16 cellular contexts compared by ENCODE assay signal in genomic region chr1:28718166-28718565, GRCh38. TPM values are rescaled to one million over a fixed set of nuclear protein-coding genes. Genes with fewer than 3 reads are reported as not detected.
DNase-seq lines count a peak whose midpoint lies in the region; ATAC-seq, FAIRE-seq and TF ChIP-seq lines count a peak whose summit lies in the region.
"Had no signal": no experiment of that assay in that cellular context is flagged by ENCODE, and none has a peak within 500 bp of the region (broad histone marks: within the 10 kb centered on the region; RNA-seq: fewer than 3 reads in every experiment).

No MANE protein-coding gene starts in this region.

- H3K9me1 ChIP-seq in IMR-90 (ENCODE audit: insufficient read depth, low read length), result peaks cover 15% of the 10 kb centered on the region
- no peaks in the 10 kb centered on the region for H3K9me1 ChIP-seq in K562 (ENCODE audit: control insufficient read depth, insufficient read depth, low read length)

- no peak overlapping the region for H2BK120ac ChIP-seq in IMR-90 (ENCODE audit: low read depth, low read length)

- H3K36me3 ChIP-seq in IMR-90 (ENCODE audit: control insufficient read depth, insufficient read depth, low read length) (peaks cover 14% of the 10 kb centered on the region), K562 (ENCODE audit: control insufficient read depth, insufficient read depth, low read length) (peaks cover 18% of the 10 kb centered on the region; the same call in 1 of the 3 replicates), PC-9 (ENCODE audit: low read depth) (no peaks in the 10 kb centered on the region)

- no peaks in the 10 kb centered on the region for H3F3A ChIP-seq in PC-9 (ENCODE audit: insufficient read depth, low read depth)

- H3K4me2 ChIP-seq in IMR-90 (ENCODE audit: low read depth, low read length) (no peak overlapping the region), K562 (ENCODE audit: insufficient read depth, low read length) (no peak overlapping the region), PC-9 (no peak overlapping the region)

- no peak overlapping the region for H3K18ac ChIP-seq in IMR-90 (ENCODE audit: low read depth, low read length)

- H3K4ac ChIP-seq in IMR-90 (ENCODE audit: low read depth, low read length), result no peak overlapping the region

- no peak overlapping the region for H2BK5ac ChIP-seq in IMR-90 (ENCODE audit: low read depth, low read length, poor library complexity, severe bottlenecking)

- no CpG with 5 or more reads among the region's 1 CpG for WGBS in IMR-90 (ENCODE audit: extremely low coverage in 2 of 2, insufficient read length in 1 of 2), 2 experiments
- WGBS in K562 (ENCODE audit: insufficient coverage, low coverage, missing lambda C conversion rate), result 88% methylated on average over 1 of the region's 1 CpG

- no peak overlapping the region for H4K5ac ChIP-seq in IMR-90 (ENCODE audit: low read depth, low read length)

- H3K9me2 ChIP-seq in PC-9 (ENCODE audit: insufficient read depth), result no peaks in the 10 kb centered on the region

- BruUV-seq in IMR-90 (replicated peaks; lab: Mats Ljungman, UMichigan) (no TSS peak), K562 (replicated peaks; lab: Mats Ljungman, UMichigan) (no TSS peak), PC-9 (replicated peaks; lab: Mats Ljungman, UMichigan) (no TSS peak)

- H3K4me3 ChIP-seq in AG10803 (ENCODE audit: low read length) (no peak overlapping the region), IMR-90 (ENCODE audit: insufficient read depth, low read depth, low read length) (no peak overlapping the region), K562 (no peak overlapping the region), PC-9 (no peak overlapping the region)
- H3K4me3 ChIP-seq: GM23248 had no signal

- no peak overlapping the region; a peak in 1 of 4 replicates for H4K8ac ChIP-seq in IMR-90 (ENCODE audit: low read depth in 2 of 2, low read length in 2 of 2)

- H3K4me1 ChIP-seq in IMR-90 (ENCODE audit: control insufficient read depth, insufficient read depth, low read length), result peaks cover 4% of the 10 kb centered on the region
- peaks cover 0 to 17% of the 10 kb centered on the region in 2 experiments; a peak in 3 of 5 replicates for H3K4me1 ChIP-seq in K562 (replicated peaks in 1 of 2; ENCODE audit: control insufficient read depth in 2 of 2, insufficient read depth in 2 of 2, low read length in 2 of 2)
- H3K4me1 ChIP-seq in PC-9 (replicated peaks; ENCODE audit: insufficient read depth), result 0 out of 2 replicates have a peak, but pooled peaks cover 4% of the 10 kb centered on the region

- TF ChIP-seq CTCF in AG10803 (conservative IDR thresholded peaks at IDR 0.05; ENCODE audit: low read length) (no peak), IMR-90 (conservative IDR thresholded peaks at IDR 0.05; ENCODE audit: low read depth, low read length) (no peak), K562 (IDR thresholded peaks at IDR 0.05 in 2 of 3, conservative IDR thresholded peaks at IDR 0.05 in 1 of 3; ENCODE audit: insufficient read depth in 2 of 3, low read depth in 1 of 3, low read length in 3 of 3) (no peak), PC-9 (conservative IDR thresholded peaks at IDR 0.05) (no peak)

- CTCF ChIA-PET in IMR-90 (lab: Yijun Ruan, JAX) (no interaction called here), K562 (lab: Yijun Ruan, JAX; ENCODE audit: low intra/inter-chr PET ratio) (no interaction called here), PC-9 (lab: Charles Lee) (no interaction called here)

- H2BK20ac ChIP-seq in IMR-90 (ENCODE audit: low read depth, low read length), result peak overlapping the region; percentile 8; the same call in 1 of the 2 replicates

- H2AK5ac ChIP-seq in IMR-90 (ENCODE audit: low read depth, low read length), result no peak overlapping the region

- FAIRE-seq in K562 (lab: Jason Lieb, UNC), result no peak
- FAIRE-seq: A204.1, GM12891, GM18507 had no signal

- no peak overlapping the region for H2AFZ ChIP-seq in IMR-90 (replicated peaks; ENCODE audit: low read length, poor library complexity)
- H2AFZ ChIP-seq in K562 (ENCODE audit: low read depth, low read length), result no peak overlapping the region
- H2AFZ ChIP-seq in PC-9, result no peak overlapping the region

- H4K20me1 ChIP-seq in IMR-90 (ENCODE audit: insufficient read depth, low read length) (no peaks in the 10 kb centered on the region), K562 (replicated peaks; ENCODE audit: control insufficient read depth, insufficient read depth, low read length) (no peaks in the 10 kb centered on the region), PC-9 (ENCODE audit: insufficient read depth) (no peaks in the 10 kb centered on the region)

- POLR2A ChIA-PET in IMR-90 (lab: Charles Lee; ENCODE audit: unreplicated experiment) (no interaction called here), K562 (lab: Yijun Ruan, JAX) (interaction anchor here (0.7 to 4.7 kb wide), 14 partner anchors 9 to 139 kb away, joined by 3 to 23 read pairs (median 4); partner anchors contain the start of genes RNU11, TAF12 and YTHDF2), PC-9 (lab: Charles Lee; ENCODE audit: unreplicated experiment) (interaction anchor here (0.8 kb wide), 1 partner anchor 18 kb away, joined by 4 read pairs; no protein-coding TSS in a partner anchor)

- no peak overlapping the region for H4K91ac ChIP-seq in IMR-90 (ENCODE audit: insufficient read depth, low read depth, low read length)

- H3K27me3 ChIP-seq in IMR-90 (ENCODE audit: control insufficient read depth, insufficient read depth, low read length), result no peaks in the 10 kb centered on the region
- H3K27me3 ChIP-seq in K562 (ENCODE audit: control insufficient read depth in 2 of 2, insufficient read depth in 2 of 2, low read length in 2 of 2), result no peaks in the 10 kb centered on the region
- no peaks in the 10 kb centered on the region for H3K27me3 ChIP-seq in PC-9 (ENCODE audit: insufficient read depth, low read depth)

- no peak overlapping the region for H3K27ac ChIP-seq in IMR-90 (ENCODE audit: insufficient read depth, low read length)
- H3K27ac ChIP-seq in K562 (ENCODE audit: extremely low read depth, low read depth, low read length), result peak overlapping the region; percentile 66; the same call in 2 of the 3 replicates
- no peak overlapping the region for H3K27ac ChIP-seq in PC-9
- H3K27ac ChIP-seq: GM23248 had no signal

- TF ChIP-seq POLR2A in IMR-90 (IDR thresholded peaks at IDR 0.05; ENCODE audit: low read depth, low read length) (no peak), K562 (conservative IDR thresholded peaks at IDR 0.05) (no peak)

- H3K9ac ChIP-seq in IMR-90 (ENCODE audit: low read depth, low read length) (no peak overlapping the region), K562 (ENCODE audit: insufficient read depth in 1 of 2, low read depth in 2 of 2, low read length in 2 of 2) (no peak overlapping the region)
- H3K9ac ChIP-seq: GM23248 had no signal

- H3K14ac ChIP-seq in IMR-90 (replicated peaks; ENCODE audit: low read depth, low read length), result no peak overlapping the region; the same call in 1 of the 2 replicates

- TF ChIP-seq RAD21 in IMR-90 (IDR thresholded peaks at IDR 0.05; ENCODE audit: low read length) (no peak), K562 (CRISPR knock-in tag; conservative IDR thresholded peaks at IDR 0.05 in 1 of 2, IDR thresholded peaks at IDR 0.05 in 1 of 2) (no peak)

- H3K23ac ChIP-seq in IMR-90 (ENCODE audit: low read depth, low read length), result no peak overlapping the region

- no peak for TF ChIP-seq EP300 in K562 (IDR thresholded peaks at IDR 0.05; ENCODE audit: low read length)

- dilution Hi-C loops in IMR-90 (cut with HindIII; ENCODE audit: low sequenced_read_pairs, unreplicated experiment), result no loop called here

- no peak overlapping the region for H2BK15ac ChIP-seq in IMR-90 (ENCODE audit: low read depth, low read length)

- H3K56ac ChIP-seq in IMR-90 (ENCODE audit: extremely low read depth, insufficient read depth, low read length), result no peak overlapping the region

- DNase-seq in AG10803 (ENCODE audit: low read depth) (peak; percentile 4), IMR-90 (no peak), K562 (ENCODE audit: extremely low read depth in 1 of 4, low spot score in 3 of 4) (no peak), PC-9 (no peak)
- DNase-seq: C1 segment of cervical spinal cord; Calu3; CD8-positive, alpha-beta T cell; DMS79 treated with DMSO at 0.1 percent for 48 hours; GF-D8 had no signal

- no peak overlapping the region for H2AK9ac ChIP-seq in IMR-90 (replicated peaks; ENCODE audit: low read depth, low read length, poor library complexity)

- H3K79me2 ChIP-seq in K562 (ENCODE audit: control insufficient read depth, insufficient read depth, low read length), result no peaks in the 10 kb centered on the region
- H3K79me2 ChIP-seq in PC-9 (ENCODE audit: low read depth), result no peaks in the 10 kb centered on the region

- H3K9me3 ChIP-seq in IMR-90 (ENCODE audit: control insufficient read depth, insufficient read depth, low read length), result no peaks in the 10 kb centered on the region
- H3K9me3 ChIP-seq in K562 (replicated peaks; ENCODE audit: control insufficient read depth, insufficient read depth, low read depth, low read length), result no peaks in the 10 kb centered on the region
- no peaks in the 10 kb centered on the region for H3K9me3 ChIP-seq in PC-9 (ENCODE audit: insufficient read depth, low read depth)

- peaks cover 0 to 2% of the 10 kb centered on the region in 2 experiments; a peak in 2 of 4 replicates for H3K79me1 ChIP-seq in IMR-90 (ENCODE audit: low read depth in 1 of 2, low read length in 2 of 2)

- ATAC-seq in IMR-90 (ENCODE audit: low read depth), result no peak
- peak; percentile 9; the same call in 2 of the 3 replicates for ATAC-seq in K562
- ATAC-seq in HG03571 (IDR thresholded peaks at IDR 0.05; ENCODE audit: unreplicated experiment), result no peak
- no peak for ATAC-seq in HG02759 (IDR thresholded peaks at IDR 0.05; ENCODE audit: unreplicated experiment)
- no peak for ATAC-seq in GM21381 (IDR thresholded peaks at IDR 0.05; ENCODE audit: unreplicated experiment)
- ATAC-seq: CD8-positive, alpha-beta T cell had no signal

- intact Hi-C loops in IMR-90 (cut with micrococcal nuclease), result no loop called here
- intact Hi-C loops in K562 (cut with micrococcal nuclease), result no loop called here
- intact Hi-C loops in PC-9 (cut with micrococcal nuclease; ENCODE audit: unreplicated experiment), result no loop called here

- in situ Hi-C loops in IMR-90 (cut with MboI; ENCODE audit: low sequenced_read_pairs), result no loop called here
- in situ Hi-C loops in K562 (cut with MboI), result no loop called here

RNA-seq across cellular contexts. Expression of gene YTHDF2, which starts 18.6 kb away (rescaled TPM):
- total RNA-seq in IMR-90 (2012; rRNA removed) (88.3 and 94.3 TPM in 2 replicates), K562 (2014; rRNA removed) (48.2 and 76.6 TPM in 2 replicates), K562 (2014; rRNA removed; fragmentation: Illumina TruSeq; extraction: Trizol) (88.3 and 101 TPM in 2 replicates), K562 (2015; rRNA removed; fragmentation: Illumina TruSeq; extraction: Trizol) (78.5 and 83.3 TPM in 2 replicates), K562 (2021) (111 and 114 TPM in 2 replicates), PC-9 (2021) (46.4 and 63.4 TPM in 2 replicates)
- polyA plus RNA-seq in IMR-90 (2012; rRNA removed) (50.0 and 50.5 TPM in 2 replicates), K562 (2011; rRNA removed) (82.5 and 89.9 TPM in 2 replicates), K562 (2014; fragmentation: Illumina TruSeq; extraction: Trizol) (91.5 and 97.8 TPM in 2 replicates), K562 (2014; fragmentation: Nextera tagmentation; extraction: Ambion mirVana) (10 to 100 TPM; 41.0 to 47.2 TPM), K562 (2014; rRNA removed) (53.4 and 58.7 TPM in 2 replicates)
- polyA plus RNA-seq in IMR-90 (2012; cell fraction: cytosol; rRNA removed), result 24.7 and 26.8 TPM in 2 replicates
- polyA plus RNA-seq in IMR-90 (2012; cell fraction: nucleus; rRNA removed; ENCODE audit: low replicate concordance), result 23.3 and 41.5 TPM in 2 replicates
- 126 and 137 TPM in 2 replicates for total RNA-seq in K562 (2011; cell fraction: chromatin; rRNA removed; ENCODE audit: low replicate concordance)
- 82.2 and 85.3 TPM in 2 replicates for total RNA-seq in K562 (2011; cell fraction: nucleolus; rRNA removed)
- 85.5 and 90.5 TPM in 2 replicates for total RNA-seq in K562 (2011; cell fraction: nucleoplasm; rRNA removed)
- polyA plus RNA-seq in K562 (2011; cell fraction: cytosol; rRNA removed), result 71.0 and 71.9 TPM in 2 replicates
- 72.6 and 79.1 TPM in 2 replicates for polyA plus RNA-seq in K562 (2011; cell fraction: nucleus; rRNA removed)
- polyA plus RNA-seq in K562 (2012), result 72.9 and 78.1 TPM in 2 replicates
- 116 and 160 TPM in 2 replicates for polyA minus RNA-seq in K562 (2011; rRNA and poly(A)+ RNA removed)
- 67.3 and 97.6 TPM in 2 replicates for polyA minus RNA-seq in K562 (2011; cell fraction: cytosol; rRNA and poly(A)+ RNA removed)
- 25.8 and 45.0 TPM in 2 replicates for polyA minus RNA-seq in K562 (2011; cell fraction: nucleus; rRNA and poly(A)+ RNA removed)

RNA-seq across cellular contexts. Expression of gene GMEB1, which starts 49.6 kb away (rescaled TPM):
- total RNA-seq in IMR-90 (2012; rRNA removed) (7.9 and 8.6 TPM in 2 replicates), K562 (2014; rRNA removed) (6.6 and 7.3 TPM in 2 replicates), K562 (2014; rRNA removed; fragmentation: Illumina TruSeq; extraction: Trizol) (11.1 TPM in 2 replicates), K562 (2015; rRNA removed; fragmentation: Illumina TruSeq; extraction: Trizol) (7.9 and 8.4 TPM in 2 replicates), K562 (2021) (15.1 and 17.4 TPM in 2 replicates), PC-9 (2021) (8.9 and 9.7 TPM in 2 replicates)
- polyA plus RNA-seq in IMR-90 (2012; rRNA removed) (6.2 and 7.1 TPM in 2 replicates), K562 (2011; rRNA removed) (7.3 and 7.7 TPM in 2 replicates), K562 (2014; fragmentation: Illumina TruSeq; extraction: Trizol) (14.6 and 17.5 TPM in 2 replicates), K562 (2014; fragmentation: Nextera tagmentation; extraction: Ambion mirVana) (1 to 10 TPM; 8.5 TPM), K562 (2014; rRNA removed) (8.2 and 9.1 TPM in 2 replicates)
- 3.8 and 3.9 TPM in 2 replicates for polyA plus RNA-seq in IMR-90 (2012; cell fraction: cytosol; rRNA removed)
- polyA plus RNA-seq in IMR-90 (2012; cell fraction: nucleus; rRNA removed; ENCODE audit: low replicate concordance), result 9.2 and 9.5 TPM in 2 replicates
- total RNA-seq in K562 (2011; cell fraction: chromatin; rRNA removed; ENCODE audit: low replicate concordance), result 15.9 and 16.7 TPM in 2 replicates
- 5.8 and 6.7 TPM in 2 replicates for total RNA-seq in K562 (2011; cell fraction: nucleolus; rRNA removed)
- total RNA-seq in K562 (2011; cell fraction: nucleoplasm; rRNA removed), result 8.4 and 11.2 TPM in 2 replicates
- polyA plus RNA-seq in K562 (2011; cell fraction: cytosol; rRNA removed), result 6.6 and 8.4 TPM in 2 replicates
- 6.8 and 7.8 TPM in 2 replicates for polyA plus RNA-seq in K562 (2011; cell fraction: nucleus; rRNA removed)
- polyA plus RNA-seq in K562 (2012), result 10.5 and 10.8 TPM in 2 replicates
- polyA minus RNA-seq in K562 (2011; rRNA and poly(A)+ RNA removed), result 15.7 and 17.1 TPM in 2 replicates
- polyA minus RNA-seq in K562 (2011; cell fraction: cytosol; rRNA and poly(A)+ RNA removed), result 8.1 and 9.6 TPM in 2 replicates
- polyA minus RNA-seq in K562 (2011; cell fraction: nucleus; rRNA and poly(A)+ RNA removed), result 1.8 and 5.2 TPM in 2 replicates
